Comparison of ENCODE assay signal across 2 cellular contexts in genomic region chr16:50272687-50273381, GRCh38.
A peak's percentile ranks its signal among the peaks of the same experiment; 100 is the strongest.
TF ChIP-seq lines count a peak whose summit lies in the region.

No MANE protein-coding gene starts in this region.

TF ChIP-seq in A549, 52 proteins besides CTCF, POLR2A, EP300 and RAD21:
- TF ChIP-seq ZFP36 (IDR thresholded peaks at IDR 0.05; ENCODE audit: borderline replicate concordance, partially characterized antibody) (peak; percentile 21), MAZ (IDR thresholded peaks at IDR 0.05; ENCODE audit: borderline replicate concordance, low read depth, low read length) (no peak)

TF ChIP-seq in HepG2, 621 proteins besides CTCF, POLR2A, EP300 and RAD21:
- peak; percentile 94 for TF ChIP-seq ZNF768 (CRISPR knock-in tag; IDR thresholded peaks at IDR 0.05)
- TF ChIP-seq ZNF382 (CRISPR knock-in tag; IDR thresholded peaks at IDR 0.05; ENCODE audit: borderline replicate concordance), result no peak
